ENCODE assay signal across 1 cellular context in the genomic region with DNA sequence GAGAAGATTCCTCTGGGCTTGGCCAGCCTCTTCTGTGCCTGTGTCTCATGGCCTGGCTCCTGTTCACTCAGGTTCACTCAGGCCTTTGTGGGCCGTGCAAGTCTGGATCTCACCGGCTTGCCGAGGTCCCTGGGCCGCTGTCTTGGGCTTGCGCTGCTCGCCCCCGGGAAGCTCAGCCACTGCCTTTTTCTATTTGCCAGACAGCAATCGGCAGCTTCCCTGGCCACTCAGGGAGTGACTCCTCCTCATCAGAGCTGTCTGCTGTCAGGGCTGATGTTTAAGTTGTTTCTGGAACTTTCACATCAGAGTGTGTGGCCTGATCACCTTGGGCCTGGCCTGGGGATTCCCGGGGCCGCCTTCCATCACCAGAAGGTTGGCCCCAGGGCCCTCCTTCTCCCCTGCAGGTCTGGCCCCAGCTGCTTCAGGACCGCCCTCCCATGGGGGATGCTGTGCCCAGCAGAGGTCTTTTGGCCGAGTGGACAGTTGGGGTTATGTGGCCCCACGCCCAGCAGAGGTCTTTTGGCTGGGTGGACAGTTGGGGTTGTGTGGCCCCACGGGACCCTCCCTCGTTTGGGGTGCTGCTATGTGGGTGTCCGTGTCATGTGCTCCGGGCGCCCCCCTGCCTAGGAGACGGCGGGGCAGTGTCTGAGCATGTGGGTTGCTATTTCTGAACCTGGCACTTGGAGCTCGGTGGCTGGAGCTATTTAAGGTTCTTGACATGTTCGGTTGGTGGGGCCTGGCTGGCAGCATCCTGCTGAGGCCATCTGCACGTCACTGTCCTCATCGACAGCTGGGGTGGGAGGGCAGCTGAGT.
TF ChIP-seq lines count a peak whose summit lies in the region.

No MANE protein-coding gene starts in this region.

TF ChIP-seq in GM12878, 131 proteins besides CTCF, POLR2A, EP300 and RAD21:
- TF ChIP-seq FOXM1 (IDR thresholded peaks at IDR 0.05; ENCODE audit: low read depth, low read length) (no peak), TCF3 (IDR thresholded peaks at IDR 0.05; ENCODE audit: borderline replicate concordance, insufficient read depth, low read depth, low read length) (no peak), IKZF2 (IDR thresholded peaks at IDR 0.05) (no peak), TBL1XR1 (IDR thresholded peaks at IDR 0.05; ENCODE audit: low read depth, low read length) (no peak), TCF12 (IDR thresholded peaks at IDR 0.05; ENCODE audit: low read depth, low read length) (no peak), SIN3A (IDR thresholded peaks at IDR 0.05; ENCODE audit: low read depth, low read length) (no peak), PML (IDR thresholded peaks at IDR 0.05; ENCODE audit: low read length) (no peak), MYB (IDR thresholded peaks at IDR 0.05; ENCODE audit: borderline replicate concordance, low read depth, low read length) (no peak), BMI1 (IDR thresholded peaks at IDR 0.05; ENCODE audit: borderline replicate concordance) (no peak)
- TF ChIP-seq, protein P1, sequence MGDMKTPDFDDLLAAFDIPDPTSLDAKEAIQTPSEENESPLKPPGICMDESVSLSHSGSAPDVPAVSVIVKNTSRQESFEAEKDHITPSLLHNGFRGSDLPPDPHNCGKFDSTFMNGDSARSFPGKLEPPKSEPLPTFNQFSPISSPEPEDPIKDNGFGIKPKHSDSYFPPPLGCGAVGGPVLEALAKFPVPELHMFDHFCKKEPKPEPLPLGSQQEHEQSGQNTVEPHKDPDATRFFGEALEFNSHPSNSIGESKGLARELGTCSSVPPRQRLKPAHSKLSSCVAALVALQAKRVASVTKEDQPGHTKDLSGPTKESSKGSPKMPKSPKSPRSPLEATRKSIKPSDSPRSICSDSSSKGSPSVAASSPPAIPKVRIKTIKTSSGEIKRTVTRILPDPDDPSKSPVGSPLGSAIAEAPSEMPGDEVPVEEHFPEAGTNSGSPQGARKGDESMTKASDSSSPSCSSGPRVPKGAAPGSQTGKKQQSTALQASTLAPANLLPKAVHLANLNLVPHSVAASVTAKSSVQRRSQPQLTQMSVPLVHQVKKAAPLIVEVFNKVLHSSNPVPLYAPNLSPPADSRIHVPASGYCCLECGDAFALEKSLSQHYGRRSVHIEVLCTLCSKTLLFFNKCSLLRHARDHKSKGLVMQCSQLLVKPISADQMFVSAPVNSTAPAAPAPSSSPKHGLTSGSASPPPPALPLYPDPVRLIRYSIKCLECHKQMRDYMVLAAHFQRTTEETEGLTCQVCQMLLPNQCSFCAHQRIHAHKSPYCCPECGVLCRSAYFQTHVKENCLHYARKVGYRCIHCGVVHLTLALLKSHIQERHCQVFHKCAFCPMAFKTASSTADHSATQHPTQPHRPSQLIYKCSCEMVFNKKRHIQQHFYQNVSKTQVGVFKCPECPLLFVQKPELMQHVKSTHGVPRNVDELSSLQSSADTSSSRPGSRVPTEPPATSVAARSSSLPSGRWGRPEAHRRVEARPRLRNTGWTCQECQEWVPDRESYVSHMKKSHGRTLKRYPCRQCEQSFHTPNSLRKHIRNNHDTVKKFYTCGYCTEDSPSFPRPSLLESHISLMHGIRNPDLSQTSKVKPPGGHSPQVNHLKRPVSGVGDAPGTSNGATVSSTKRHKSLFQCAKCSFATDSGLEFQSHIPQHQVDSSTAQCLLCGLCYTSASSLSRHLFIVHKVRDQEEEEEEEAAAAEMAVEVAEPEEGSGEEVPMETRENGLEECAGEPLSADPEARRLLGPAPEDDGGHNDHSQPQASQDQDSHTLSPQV (IDR thresholded peaks at IDR 0.05), result no peak
- TF ChIP-seq, protein P2, sequence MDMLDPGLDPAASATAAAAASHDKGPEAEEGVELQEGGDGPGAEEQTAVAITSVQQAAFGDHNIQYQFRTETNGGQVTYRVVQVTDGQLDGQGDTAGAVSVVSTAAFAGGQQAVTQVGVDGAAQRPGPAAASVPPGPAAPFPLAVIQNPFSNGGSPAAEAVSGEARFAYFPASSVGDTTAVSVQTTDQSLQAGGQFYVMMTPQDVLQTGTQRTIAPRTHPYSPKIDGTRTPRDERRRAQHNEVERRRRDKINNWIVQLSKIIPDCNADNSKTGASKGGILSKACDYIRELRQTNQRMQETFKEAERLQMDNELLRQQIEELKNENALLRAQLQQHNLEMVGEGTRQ (IDR thresholded peaks at IDR 0.05; ENCODE audit: borderline replicate concordance, low read depth, low read length), result no peak
- TF ChIP-seq, protein P3, sequence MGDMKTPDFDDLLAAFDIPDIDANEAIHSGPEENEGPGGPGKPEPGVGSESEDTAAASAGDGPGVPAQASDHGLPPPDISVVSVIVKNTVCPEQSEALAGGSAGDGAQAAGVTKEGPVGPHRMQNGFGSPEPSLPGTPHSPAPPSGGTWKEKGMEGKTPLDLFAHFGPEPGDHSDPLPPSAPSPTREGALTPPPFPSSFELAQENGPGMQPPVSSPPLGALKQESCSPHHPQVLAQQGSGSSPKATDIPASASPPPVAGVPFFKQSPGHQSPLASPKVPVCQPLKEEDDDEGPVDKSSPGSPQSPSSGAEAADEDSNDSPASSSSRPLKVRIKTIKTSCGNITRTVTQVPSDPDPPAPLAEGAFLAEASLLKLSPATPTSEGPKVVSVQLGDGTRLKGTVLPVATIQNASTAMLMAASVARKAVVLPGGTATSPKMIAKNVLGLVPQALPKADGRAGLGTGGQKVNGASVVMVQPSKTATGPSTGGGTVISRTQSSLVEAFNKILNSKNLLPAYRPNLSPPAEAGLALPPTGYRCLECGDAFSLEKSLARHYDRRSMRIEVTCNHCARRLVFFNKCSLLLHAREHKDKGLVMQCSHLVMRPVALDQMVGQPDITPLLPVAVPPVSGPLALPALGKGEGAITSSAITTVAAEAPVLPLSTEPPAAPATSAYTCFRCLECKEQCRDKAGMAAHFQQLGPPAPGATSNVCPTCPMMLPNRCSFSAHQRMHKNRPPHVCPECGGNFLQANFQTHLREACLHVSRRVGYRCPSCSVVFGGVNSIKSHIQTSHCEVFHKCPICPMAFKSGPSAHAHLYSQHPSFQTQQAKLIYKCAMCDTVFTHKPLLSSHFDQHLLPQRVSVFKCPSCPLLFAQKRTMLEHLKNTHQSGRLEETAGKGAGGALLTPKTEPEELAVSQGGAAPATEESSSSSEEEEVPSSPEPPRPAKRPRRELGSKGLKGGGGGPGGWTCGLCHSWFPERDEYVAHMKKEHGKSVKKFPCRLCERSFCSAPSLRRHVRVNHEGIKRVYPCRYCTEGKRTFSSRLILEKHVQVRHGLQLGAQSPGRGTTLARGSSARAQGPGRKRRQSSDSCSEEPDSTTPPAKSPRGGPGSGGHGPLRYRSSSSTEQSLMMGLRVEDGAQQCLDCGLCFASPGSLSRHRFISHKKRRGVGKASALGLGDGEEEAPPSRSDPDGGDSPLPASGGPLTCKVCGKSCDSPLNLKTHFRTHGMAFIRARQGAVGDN (IDR thresholded peaks at IDR 0.05), result no peak
- TF ChIP-seq, protein P4, sequence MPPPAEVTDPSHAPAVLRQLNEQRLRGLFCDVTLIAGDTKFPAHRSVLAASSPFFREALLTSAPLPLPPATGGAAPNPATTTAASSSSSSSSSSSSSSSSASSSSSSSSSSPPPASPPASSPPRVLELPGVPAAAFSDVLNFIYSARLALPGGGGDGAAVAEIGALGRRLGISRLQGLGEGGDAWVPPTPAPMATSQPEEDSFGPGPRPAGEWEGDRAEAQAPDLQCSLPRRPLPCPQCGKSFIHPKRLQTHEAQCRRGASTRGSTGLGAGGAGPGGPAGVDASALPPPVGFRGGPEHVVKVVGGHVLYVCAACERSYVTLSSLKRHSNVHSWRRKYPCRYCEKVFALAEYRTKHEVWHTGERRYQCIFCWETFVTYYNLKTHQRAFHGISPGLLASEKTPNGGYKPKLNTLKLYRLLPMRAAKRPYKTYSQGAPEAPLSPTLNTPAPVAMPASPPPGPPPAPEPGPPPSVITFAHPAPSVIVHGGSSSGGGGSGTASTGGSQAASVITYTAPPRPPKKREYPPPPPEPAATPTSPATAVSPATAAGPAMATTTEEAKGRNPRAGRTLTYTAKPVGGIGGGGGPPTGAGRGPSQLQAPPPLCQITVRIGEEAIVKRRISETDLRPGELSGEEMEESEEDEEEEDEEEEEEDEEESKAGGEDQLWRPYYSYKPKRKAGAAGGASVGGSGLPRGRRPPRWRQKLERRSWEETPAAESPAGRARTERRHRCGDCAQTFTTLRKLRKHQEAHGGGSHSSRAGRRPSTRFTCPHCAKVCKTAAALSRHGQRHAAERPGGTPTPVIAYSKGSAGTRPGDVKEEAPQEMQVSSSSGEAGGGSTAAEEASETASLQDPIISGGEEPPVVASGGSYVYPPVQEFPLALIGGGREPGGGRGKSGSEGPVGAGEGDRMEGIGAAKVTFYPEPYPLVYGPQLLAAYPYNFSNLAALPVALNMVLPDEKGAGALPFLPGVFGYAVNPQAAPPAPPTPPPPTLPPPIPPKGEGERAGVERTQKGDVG (CRISPR knock-in tag; IDR thresholded peaks at IDR 0.05), result no peak
